ENCODE assay signal across 11 cellular contexts in genomic region chr22:42397332-42398246, GRCh38. TPM values are rescaled to one million over a fixed set of nuclear protein-coding genes. Genes with fewer than 3 reads are reported as not detected.
DNase-seq lines count a peak whose midpoint lies in the region; ATAC-seq and TF ChIP-seq lines count a peak whose summit lies in the region.
"Had no signal": no experiment of that assay in that cellular context is flagged by ENCODE, and none has a peak within 500 bp of the region (broad histone marks: within the 10 kb centered on the region; RNA-seq: fewer than 3 reads in every experiment).

No MANE protein-coding gene starts in this region.

- CTCF ChIA-PET in HEK293 (lab: Yijun Ruan, JAX) = interaction anchor here (1.2 kb wide), 1 partner anchor 457 kb away, joined by 3 read pairs; no protein-coding TSS in a partner anchor
- CTCF ChIA-PET in CD4-positive, alpha-beta memory T cell (lab: Charles Lee; ENCODE audit: partially characterized antibody) = no interaction called here

- peak overlapping the region in 5 of 10 experiments; percentile 22 to 58 (median 33); a peak in 8 of 20 replicates for H3K4me3 ChIP-seq in BLaER1 treated with 17β-estradiol and CSF1 and Interleukin-3, amounts not matched to agents 10 nM and 100 nM
- no peak overlapping the region for H3K4me3 ChIP-seq in HEK293 (ENCODE audit: low read depth, low read length)
- H3K4me3 ChIP-seq in CD4-positive, alpha-beta memory T cell (ENCODE audit: low read length in 2 of 2) = no peak overlapping the region
- H3K4me3 ChIP-seq: neural progenitor cell had no signal

- peak overlapping the region; percentile 55 to 78 (median 70); a peak in 20 of 22 replicates for H3K9ac ChIP-seq in BLaER1 treated with 17β-estradiol and CSF1 and Interleukin-3, amounts not matched to agents 10 nM and 100 nM
- H3K9ac ChIP-seq: neural progenitor cell had no signal

- peaks cover 0 to 19% (median 0%) of the 10 kb centered on the region in 11 experiments; a peak in 1 of 22 replicates for H4K20me1 ChIP-seq in BLaER1 treated with 17β-estradiol and CSF1 and Interleukin-3, amounts not matched to agents 10 nM and 100 nM

- intact Hi-C loops in CD4-positive, alpha-beta memory T cell (cut with micrococcal nuclease) = no loop called here

- H3K27me3 ChIP-seq in BLaER1 treated with 17β-estradiol and CSF1 and Interleukin-3, amounts not matched to agents 10 nM and 100 nM = peaks cover 0 to 31% (median 0%) of the 10 kb centered on the region in 11 experiments; a peak in 4 of 22 replicates
- no peaks in the 10 kb centered on the region for H3K27me3 ChIP-seq in CD4-positive, alpha-beta memory T cell (ENCODE audit: insufficient read depth, low read length)
- H3K27me3 ChIP-seq: neural progenitor cell had no signal

- peak; percentile 63 for ATAC-seq in T-helper 17 cell
- peak; percentile 48 for ATAC-seq in left lobe of liver
- ATAC-seq in HG02798 (IDR thresholded peaks at IDR 0.05; ENCODE audit: poor library complexity, unreplicated experiment) = no peak
- no peak for ATAC-seq in HG02610 (IDR thresholded peaks at IDR 0.05; ENCODE audit: unreplicated experiment)
- ATAC-seq in HG03469 (IDR thresholded peaks at IDR 0.05; ENCODE audit: unreplicated experiment) = no peak

- peak overlapping the region; percentile 67 to 91 (median 83) for H3K27ac ChIP-seq in BLaER1 treated with 17β-estradiol and CSF1 and Interleukin-3, amounts not matched to agents 10 nM and 100 nM
- no peak overlapping the region for H3K27ac ChIP-seq in HEK293 (ENCODE audit: extremely low read depth, low read depth, low read length)
- H3K27ac ChIP-seq in CD4-positive, alpha-beta memory T cell (ENCODE audit: low read depth, low read length) = no peak overlapping the region
- H3K27ac ChIP-seq: neural progenitor cell had no signal

- peak overlapping the region; percentile 53 for H3K27ac Mint-ChIP-seq in T-helper 17 cell
- H3K27ac Mint-ChIP-seq in CD4-positive, alpha-beta memory T cell = peak overlapping the region in 3 of 7 donors; percentile 15 to 64 (median 18)
- H3K27ac Mint-ChIP-seq: activated naive CD4-positive, alpha-beta T cell treated with anti-CD3 and anti-CD28 coated beads, Interleukin-2, amount 50 U/mL, for 24 hours; neural progenitor cell had no signal

- no peak for DNase-seq in T-helper 17 cell
- DNase-seq in left lobe of liver (ENCODE audit: low spot score) = no peak
- no peak for DNase-seq in CD4-positive, alpha-beta memory T cell
- DNase-seq: T-helper 1 cell had no signal

- peak overlapping the region; percentile 89 to 100 (median 95) for H3K4me2 ChIP-seq in BLaER1 treated with 17β-estradiol and CSF1 and Interleukin-3, amounts not matched to agents 10 nM and 100 nM
- H3K4me2 ChIP-seq: neural progenitor cell had no signal

- H3K9me3 Mint-ChIP-seq in CD4-positive, alpha-beta memory T cell = no peaks in the 10 kb centered on the region
- H3K9me3 Mint-ChIP-seq: activated naive CD4-positive, alpha-beta T cell treated with anti-CD3 and anti-CD28 coated beads, Interleukin-2, amount 50 U/mL, for 24 hours had no signal

- H3K27me3 Mint-ChIP-seq in T-helper 17 cell = no peaks in the 10 kb centered on the region
- H3K27me3 Mint-ChIP-seq in CD4-positive, alpha-beta memory T cell = no peaks in the 10 kb centered on the region
- H3K27me3 Mint-ChIP-seq: activated naive CD4-positive, alpha-beta T cell treated with anti-CD3 and anti-CD28 coated beads, Interleukin-2, amount 50 U/mL, for 24 hours had no signal

- POLR2A ChIA-PET in HEK293 (lab: Yijun Ruan, JAX) = no interaction called here
- POLR2A ChIA-PET in CD4-positive, alpha-beta memory T cell (lab: Charles Lee; ENCODE audit: partially characterized antibody) = no interaction called here

- peaks cover 14% of the 10 kb centered on the region for H3K4me1 Mint-ChIP-seq in T-helper 17 cell
- H3K4me1 Mint-ChIP-seq in CD4-positive, alpha-beta memory T cell = peaks cover 8 to 19% (median 10%) of the 10 kb centered on the region in 4 donors

- no peaks in the 10 kb centered on the region for H3K9me3 ChIP-seq in BLaER1 treated with 17β-estradiol and CSF1 and Interleukin-3, amounts not matched to agents 10 nM and 100 nM (replicated peaks in 1 of 11)
- no peaks in the 10 kb centered on the region for H3K9me3 ChIP-seq in HEK293 (ENCODE audit: control insufficient read depth, insufficient read depth, low read depth, low read length)
- no peaks in the 10 kb centered on the region for H3K9me3 ChIP-seq in T-helper 17 cell (ENCODE audit: control insufficient read depth, low read length, poor library complexity, severe bottlenecking)
- no peaks in the 10 kb centered on the region for H3K9me3 ChIP-seq in CD4-positive, alpha-beta memory T cell (ENCODE audit: control insufficient read depth in 1 of 2, low read length in 2 of 2)

- TF ChIP-seq CTCF in HEK293 (tag by site-specific recombination; IDR thresholded peaks at IDR 0.05) = no peak

- peaks cover 0 to under 1% (median 0%) of the 10 kb centered on the region in 11 experiments; a peak in 1 of 22 replicates for H3K36me3 ChIP-seq in BLaER1 treated with 17β-estradiol and CSF1 and Interleukin-3, amounts not matched to agents 10 nM and 100 nM
- H3K36me3 ChIP-seq in HEK293 (ENCODE audit: control insufficient read depth in 2 of 2, insufficient read depth in 1 of 2, low read length in 2 of 2) = no peaks in the 10 kb centered on the region
- no peaks in the 10 kb centered on the region for H3K36me3 ChIP-seq in CD4-positive, alpha-beta memory T cell (ENCODE audit: insufficient read depth, low read length)
- H3K36me3 ChIP-seq: neural progenitor cell had no signal

- H3K4me3 Mint-ChIP-seq in T-helper 17 cell = peak overlapping the region; percentile 25
- H3K4me3 Mint-ChIP-seq in CD4-positive, alpha-beta memory T cell = peak overlapping the region in 1 of 8 donors; percentile 46
- H3K4me3 Mint-ChIP-seq: activated naive CD4-positive, alpha-beta T cell treated with anti-CD3 and anti-CD28 coated beads, Interleukin-2, amount 50 U/mL, for 24 hours; neural progenitor cell had no signal

- peaks cover 40 to 61% (median 49%) of the 10 kb centered on the region in 10 experiments for H3K4me1 ChIP-seq in BLaER1 treated with 17β-estradiol and CSF1 and Interleukin-3, amounts not matched to agents 10 nM and 100 nM
- H3K4me1 ChIP-seq in HEK293 (ENCODE audit: control insufficient read depth, insufficient read depth, low read length) = 0 out of 2 replicates have a peak, but pooled peaks cover 3% of the 10 kb centered on the region
- H3K4me1 ChIP-seq in CD4-positive, alpha-beta memory T cell (ENCODE audit: insufficient read depth, low read length) = peaks cover 8% of the 10 kb centered on the region

- no peaks in the 10 kb centered on the region for H3K36me3 Mint-ChIP-seq in T-helper 17 cell (ENCODE audit: low read depth)
- no peaks in the 10 kb centered on the region for H3K36me3 Mint-ChIP-seq in CD4-positive, alpha-beta memory T cell
- H3K36me3 Mint-ChIP-seq: activated naive CD4-positive, alpha-beta T cell treated with anti-CD3 and anti-CD28 coated beads, Interleukin-2, amount 50 U/mL, for 24 hours; neural progenitor cell had no signal

TF ChIP-seq in HEK293, 187 proteins besides CTCF, POLR2A, EP300 and RAD21:
- no peak for TF ChIP-seq ZNF514 (tag by site-specific recombination; IDR thresholded peaks at IDR 0.05)
- peak; percentile 36; the same call in 1 of the 2 replicates for TF ChIP-seq EGR2 (tag by site-specific recombination; IDR thresholded peaks at IDR 0.05; ENCODE audit: low read depth)
- peak; percentile 47; the same call in 1 of the 2 replicates for TF ChIP-seq ZFHX2 (tag by site-specific recombination; conservative IDR thresholded peaks at IDR 0.05)
- peak; percentile 15; the same call in 1 of the 2 replicates for TF ChIP-seq ZBTB20 (tag by site-specific recombination; IDR thresholded peaks at IDR 0.05)
- no peak for TF ChIP-seq ZSCAN23 (tag by site-specific recombination; IDR thresholded peaks at IDR 0.05)
- 0 out of 2 replicates have a peak, but pooled peaks have one; percentile 14 for TF ChIP-seq ZBTB17 (tag by site-specific recombination; IDR thresholded peaks at IDR 0.05)

RNA-seq across cellular contexts. Expression of gene NFAM1, which starts 34.6 kb away (rescaled TPM):
- total RNA-seq in T-helper 17 cell = 1 to 10 TPM in 1 of 2 donors, under 1 TPM in 1; 0.55 to 2.4 TPM
- total RNA-seq in left lobe of liver = 2.8 TPM
- under 1 TPM; 0.29 to 0.55 TPM for total RNA-seq in CD4-positive, alpha-beta memory T cell
- polyA plus RNA-seq in CD4-positive, alpha-beta memory T cell = under 1 TPM in 1 of 2 donors, not detected in 1; 0.05 TPM

Comparison
In these comparisons a context has a peak if more than half of its experiments do, and no peak if none do; other contexts are left out.
1. H3K27ac ChIP-seq: peak in BLaER1 treated with 17β-estradiol and CSF1 and Interleukin-3, amounts not matched to agents 10 nM and 100 nM (11 of 11); none in HEK293 (single experiment) and CD4-positive, alpha-beta memory T cell (single experiment).
2. ATAC-seq: peak in T-helper 17 cell (single experiment) and left lobe of liver (single experiment); none in HG02798 (single experiment), HG02610 (single experiment) and HG03469 (single experiment).